Comparison of ENCODE assay signal across 24 cellular contexts in genomic region chr9:132458432-132458831, GRCh38. TPM values are rescaled to one million over a fixed set of nuclear protein-coding genes. Genes with fewer than 3 reads are reported as not detected.
"Had no signal": no experiment of that assay in that cellular context is flagged by ENCODE, and none has a peak within 500 bp of the region (broad histone marks: within the 10 kb centered on the region; RNA-seq: fewer than 3 reads in every experiment).

No MANE protein-coding gene starts in this region.

- DNase-seq: erythroblast; foreskin melanocyte; heart left ventricle; hippocampal formation; kidney glomerular epithelial cell; mesendoderm; naive B cell; posterior cingulate gyrus; sigmoid colon; stimulated activated CD4-positive, alpha-beta T cell treated with anti-CD3 and anti-CD28 coated beads, Interleukin-2, amount 100 ng/mL, for 24 hours; stimulated activated CD4-positive, alpha-beta T cell treated with anti-CD3 and anti-CD28 coated beads, Interleukin-4, amount 100 ng/mL, for 4 hours; stimulated activated naive B cell treated with anti-CD40 and anti-IgM and Interleukin-4, amounts not matched to agents 10 μg/mL and 1 μg/mL and 100 μg/mL, for 72 hours; stomach; substantia nigra; transverse colon had no signal

- H3K9me3 Mint-ChIP-seq: dendritic cell treated with granulocyte-macrophage colony-stimulating factor and Interleukin-4, amounts not matched to agents 40 ng/mL and 50 ng/mL, for 4 days; naive B cell; nephron; stimulated activated naive B cell treated with anti-CD40 and anti-IgM and Interleukin-4, amounts not matched to agents 10 μg/mL and 1 μg/mL and 100 μg/mL, for 72 hours had no signal

- H3K36me3 Mint-ChIP-seq: naive B cell; stimulated activated naive B cell treated with anti-CD40 and anti-IgM and Interleukin-4, amounts not matched to agents 10 μg/mL and 1 μg/mL and 100 μg/mL, for 72 hours had no signal

- H3K27ac Mint-ChIP-seq: dendritic cell treated with granulocyte-macrophage colony-stimulating factor and Interleukin-4, amounts not matched to agents 40 ng/mL and 50 ng/mL, for 4 days; naive B cell; stimulated activated naive B cell treated with anti-CD40 and anti-IgM and Interleukin-4, amounts not matched to agents 10 μg/mL and 1 μg/mL and 100 μg/mL, for 72 hours had no signal

- H3K4me3 Mint-ChIP-seq: dendritic cell treated with granulocyte-macrophage colony-stimulating factor and Interleukin-4, amounts not matched to agents 40 ng/mL and 50 ng/mL, for 4 days; naive B cell; stimulated activated naive B cell treated with anti-CD40 and anti-IgM and Interleukin-4, amounts not matched to agents 10 μg/mL and 1 μg/mL and 100 μg/mL, for 72 hours had no signal

- H3K9me3 ChIP-seq: heart left ventricle, sigmoid colon, thoracic aorta, transverse colon had no signal

- FAIRE-seq: endothelial cell of umbilical vein, islet of Langerhans had no signal

- H3K36me3 ChIP-seq: heart left ventricle, sigmoid colon, stomach, thoracic aorta, transverse colon had no signal

- H3K4me3 ChIP-seq: heart left ventricle, sigmoid colon, skin epidermis, stomach, thoracic aorta, transverse colon had no signal

- ATAC-seq: heart left ventricle; stimulated activated naive B cell treated with anti-CD40 and anti-IgM and Interleukin-4, amounts not matched to agents 10 μg/mL and 1 μg/mL and 100 μg/mL, for 72 hours had no signal

- H3K27ac ChIP-seq: heart left ventricle, sigmoid colon, skin epidermis, stomach, thoracic aorta, transverse colon had no signal

- H3K4me1 ChIP-seq: heart left ventricle, sigmoid colon, transverse colon had no signal

- H3K4me1 Mint-ChIP-seq: naive B cell; stimulated activated naive B cell treated with anti-CD40 and anti-IgM and Interleukin-4, amounts not matched to agents 10 μg/mL and 1 μg/mL and 100 μg/mL, for 72 hours had no signal

RNA-seq across cellular contexts. Expression of gene CFAP77, which starts 48.4 kb away (rescaled TPM):
- total RNA-seq: endothelial cell of umbilical vein, glomerular endothelial cell, liver, sigmoid colon, stomach, thoracic aorta, transverse colon, urinary bladder had no signal
- polyA plus RNA-seq: endothelial cell of umbilical vein, liver, sigmoid colon, stomach, urinary bladder had no signal
